ENCODE assay signal across 12 cellular contexts in the genomic region with DNA sequence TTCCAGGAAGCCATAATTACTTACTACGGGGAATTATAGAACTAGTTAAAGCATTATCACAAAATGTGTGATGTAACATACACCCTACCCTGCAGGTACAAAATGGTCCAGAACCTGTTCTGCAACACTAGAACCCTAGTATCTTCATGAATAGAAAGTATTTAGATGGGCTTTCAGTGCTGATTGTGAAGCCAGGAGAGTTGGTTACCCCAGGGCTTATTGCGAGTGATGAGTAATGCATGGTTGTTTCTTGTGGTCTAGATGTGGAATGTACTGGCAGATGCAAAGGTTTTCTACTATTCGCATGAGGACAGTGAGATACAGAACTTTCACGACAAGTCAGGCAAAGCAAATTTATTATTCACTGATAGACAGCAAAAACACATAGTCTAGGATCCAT. TPM values are rescaled to one million over a fixed set of nuclear protein-coding genes. Genes with fewer than 3 reads are reported as not detected.
DNase-seq lines count a peak whose midpoint lies in the region; ATAC-seq, FAIRE-seq and TF ChIP-seq lines count a peak whose summit lies in the region.
"Had no signal": no experiment of that assay in that cellular context is flagged by ENCODE, and none has a peak within 500 bp of the region (broad histone marks: within the 10 kb centered on the region; RNA-seq: fewer than 3 reads in every experiment).

No MANE protein-coding gene starts in this region.

- no peaks in the 10 kb centered on the region for H3K4me1 Mint-ChIP-seq in activated CD4-positive, alpha-beta memory T cell treated with anti-CD3 and anti-CD28 coated beads for 36 hours (ENCODE audit: low read depth)

- DNase-seq in A549 (ENCODE audit: low read depth in 1 of 2, low spot score in 1 of 2) (no peak), H4 (ENCODE audit: low spot score) (peak; percentile 96), SW480 (ENCODE audit: low spot score) (peak; percentile 32), foreskin melanocyte (peak; percentile 86), NCI-H1694 treated with DMSO at 0.1 percent for 48 hours (lab: John Stamatoyannopoulos, UW) (no peak), GM10248 (ENCODE audit: extremely low spot score) (no peak)
- no peak for DNase-seq in activated CD4-positive, alpha-beta memory T cell treated with anti-CD3 and anti-CD28 coated beads for 36 hours
- DNase-seq: amygdala; CD4-positive, alpha-beta T cell had no signal

- FAIRE-seq in A549 (lab: Jason Lieb, UNC) = no peak

- TF ChIP-seq EP300 in A549 (IDR thresholded peaks at IDR 0.05) = no peak

- H3K4me2 ChIP-seq in A549 = peak overlapping the region; percentile 71; the same call in 2 of the 3 replicates

- WGBS in A549 (ENCODE audit: missing lambda C conversion rate) = 91% methylated on average over 4 of the region's 4 CpGs

- no peak for TF ChIP-seq RAD21 in A549 (conservative IDR thresholded peaks at IDR 0.05 in 1 of 2, IDR thresholded peaks at IDR 0.05 in 1 of 2)

- no peaks in the 10 kb centered on the region for H3K9me3 Mint-ChIP-seq in activated CD4-positive, alpha-beta memory T cell treated with anti-CD3 and anti-CD28 coated beads for 36 hours
- H3K9me3 Mint-ChIP-seq: CD4-positive, alpha-beta T cell had no signal

- peaks cover 32% of the 10 kb centered on the region for H3K4me1 ChIP-seq in A549
- H3K4me1 ChIP-seq: gastroesophageal sphincter had no signal

- CTCF ChIA-PET in A549 (lab: Yijun Ruan, JAX) = interaction anchor here (1.2 to 3.6 kb wide), 3 partner anchors 26 to 122 kb away, joined by 3 to 46 read pairs (median 6); no protein-coding TSS in a partner anchor
- CTCF ChIA-PET in GM10248 (lab: Yijun Ruan, JAX) = interaction anchor here (1.0 to 1.5 kb wide), 3 partner anchors 16 to 220 kb away, joined by 3 to 4 read pairs (median 3); a partner anchor contains a TSS
- CTCF ChIA-PET in activated CD4-positive, alpha-beta memory T cell treated with anti-CD3 and anti-CD28 coated beads for 36 hours (lab: Charles Lee) = interaction anchor here (3.7 kb wide), 1 partner anchor 113 kb away, joined by 48 read pairs; a partner anchor contains a TSS

- peak overlapping the region in 1 of 2 experiments; percentile 73; a peak in 4 of 6 replicates for H3K27ac ChIP-seq in A549
- H3K27ac ChIP-seq: gastroesophageal sphincter had no signal

- peaks cover 10% of the 10 kb centered on the region; the same call in 1 of the 3 replicates for H3K9me3 ChIP-seq in A549

- TF ChIP-seq CTCF in A549 (IDR thresholded peaks at IDR 0.05) = no peak
- no peak for TF ChIP-seq CTCF in GM10248 (IDR thresholded peaks at IDR 0.05; ENCODE audit: control extremely low read depth, extremely low read depth, low read depth, missing control alignments)

- POLR2A ChIA-PET in A549 (lab: Yijun Ruan, JAX) = no interaction called here
- POLR2A ChIA-PET in GM10248 (lab: Yijun Ruan, JAX) = no interaction called here
- POLR2A ChIA-PET in activated CD4-positive, alpha-beta memory T cell treated with anti-CD3 and anti-CD28 coated beads for 36 hours (lab: Charles Lee) = no interaction called here

- no peak overlapping the region for H3K4me3 Mint-ChIP-seq in activated CD4-positive, alpha-beta memory T cell treated with anti-CD3 and anti-CD28 coated beads for 36 hours
- H3K4me3 Mint-ChIP-seq: CD4-positive, alpha-beta T cell had no signal

- no peak overlapping the region for H3K4me3 ChIP-seq in A549
- H3K4me3 ChIP-seq: gastroesophageal sphincter had no signal

- no peak overlapping the region for H3K27ac Mint-ChIP-seq in activated CD4-positive, alpha-beta memory T cell treated with anti-CD3 and anti-CD28 coated beads for 36 hours
- H3K27ac Mint-ChIP-seq: CD4-positive, alpha-beta T cell had no signal

- intact Hi-C loops in activated CD4-positive, alpha-beta memory T cell treated with anti-CD3 and anti-CD28 coated beads for 36 hours (cut with micrococcal nuclease) = loop anchor here (5.0 kb wide), 2 partner anchors 483 to 838 kb away; no protein-coding TSS in a partner anchor

- ATAC-seq in A549 (no peak), HG03108 (IDR thresholded peaks at IDR 0.05; ENCODE audit: unreplicated experiment) (no peak)
- ATAC-seq: gastroesophageal sphincter had no signal

- TF ChIP-seq POLR2A in A549 (IDR thresholded peaks at IDR 0.05; ENCODE audit: low read length) = no peak

- H3K36me3 Mint-ChIP-seq in activated CD4-positive, alpha-beta memory T cell treated with anti-CD3 and anti-CD28 coated beads for 36 hours = no peaks in the 10 kb centered on the region

- peaks cover 1% of the 10 kb centered on the region for H3K27me3 Mint-ChIP-seq in activated CD4-positive, alpha-beta memory T cell treated with anti-CD3 and anti-CD28 coated beads for 36 hours
- H3K27me3 Mint-ChIP-seq: CD4-positive, alpha-beta T cell had no signal

TF ChIP-seq in A549, 52 proteins besides CTCF, POLR2A, EP300 and RAD21:
- no peak for TF ChIP-seq ESRRA (IDR thresholded peaks at IDR 0.05; ENCODE audit: borderline replicate concordance, low read length)
- no peak for TF ChIP-seq GATA3 (IDR thresholded peaks at IDR 0.05; ENCODE audit: borderline replicate concordance)
- TF ChIP-seq ZSCAN20 (CRISPR knock-in tag; IDR thresholded peaks at IDR 0.05) = no peak
- TF ChIP-seq HOXB5 (CRISPR knock-in tag; IDR thresholded peaks at IDR 0.05) = no peak
- TF ChIP-seq ZNF302 (CRISPR knock-in tag; IDR thresholded peaks at IDR 0.05) = no peak
- TF ChIP-seq CHD2 (IDR thresholded peaks at IDR 0.05; ENCODE audit: low read length, partially characterized antibody) = no peak
- no peak for TF ChIP-seq RARB (CRISPR knock-in tag; IDR thresholded peaks at IDR 0.05)
TF ChIP-seq in A549: peak in this region for 0.

RNA-seq across cellular contexts. Expression of a gene that starts 33.6 kb away (rescaled TPM):
- polyA plus RNA-seq in A549 (2011; rRNA removed) (0.36 and 0.52 TPM in 2 replicates), A549 (2017; fragmentation: RNase III; extraction: RNeasy Plus Mini Kit Qiagen cat#74134 plus additional on column Dnase treatment) (not detected in 3 replicates)
- polyA plus RNA-seq in A549 (2012; cell fraction: cytosol; rRNA removed) = not detected in 2 replicates
- not detected in 2 replicates for polyA plus RNA-seq in A549 (2012; cell fraction: nucleus; rRNA removed)
- not detected in 2 replicates for polyA minus RNA-seq in A549 (2011; rRNA and poly(A)+ RNA removed)
- not detected in 2 replicates for total RNA-seq in H4 (2014; rRNA removed; shearing (Covaris generic))
- not detected for total RNA-seq in activated CD4-positive, alpha-beta memory T cell treated with anti-CD3 and anti-CD28 coated beads for 36 hours
- total RNA-seq: CD4-positive, alpha-beta T cell; mesenteric fat pad had no signal

Comparison
In these comparisons a context has a peak if more than half of its experiments do, and no peak if none do; other contexts are left out.
1. DNase-seq: peak in H4 (single experiment), SW480 (single experiment) and foreskin melanocyte (single experiment); none in A549 (0 of 2), NCI-H1694 treated with DMSO at 0.1 percent for 48 hours (single experiment), GM10248 (single experiment) and activated CD4-positive, alpha-beta memory T cell treated with anti-CD3 and anti-CD28 coated beads for 36 hours (single experiment).